8 cellular contexts compared by ENCODE assay signal in genomic region chr19:35628565-35629331, GRCh38. TPM values are rescaled to one million over a fixed set of nuclear protein-coding genes. Genes with fewer than 3 reads are reported as not detected.
DNase-seq lines count a peak whose midpoint lies in the region; ATAC-seq and TF ChIP-seq lines count a peak whose summit lies in the region.

A gene with protein sequence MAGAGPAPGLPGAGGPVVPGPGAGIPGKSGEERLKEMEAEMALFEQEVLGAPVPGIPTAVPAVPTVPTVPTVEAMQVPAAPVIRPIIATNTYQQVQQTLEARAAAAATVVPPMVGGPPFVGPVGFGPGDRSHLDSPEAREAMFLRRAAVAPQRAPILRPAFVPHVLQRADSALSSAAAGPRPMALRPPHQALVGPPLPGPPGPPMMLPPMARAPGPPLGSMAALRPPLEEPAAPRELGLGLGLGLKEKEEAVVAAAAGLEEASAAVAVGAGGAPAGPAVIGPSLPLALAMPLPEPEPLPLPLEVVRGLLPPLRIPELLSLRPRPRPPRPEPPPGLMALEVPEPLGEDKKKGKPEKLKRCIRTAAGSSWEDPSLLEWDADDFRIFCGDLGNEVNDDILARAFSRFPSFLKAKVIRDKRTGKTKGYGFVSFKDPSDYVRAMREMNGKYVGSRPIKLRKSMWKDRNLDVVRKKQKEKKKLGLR (plus strand): TSS chr19:35629036. CDS start chr19:35629154, 118 bp downstream.

- peak within 1 kb of the TSS; percentile 99 for H3K4me3 Mint-ChIP-seq in Calu3 (ENCODE audit: low read depth, unreplicated experiment)

- no TSS peak for BruUV-seq in Calu3 (replicated peaks; lab: Mats Ljungman, UMichigan)

- H3K27me3 Mint-ChIP-seq in Calu3 (ENCODE audit: unreplicated experiment) = no peaks in the 10 kb centered on the region

- peak; percentile 97 for ATAC-seq in GM21447 (IDR thresholded peaks at IDR 0.05; ENCODE audit: unreplicated experiment)

- no peaks in the 10 kb centered on the region for H3F3A ChIP-seq in OCI-LY1 (ENCODE audit: insufficient read depth, low read length)

- H3K79me2 ChIP-seq in OCI-LY1 (ENCODE audit: insufficient read depth, low read length) = peaks cover 5% of the 10 kb centered on the region; the same call in 1 of the 2 replicates

- H3K9me3 ChIP-seq in HUES64 (ENCODE audit: insufficient read depth, low read depth, low read length) = no peaks in the 10 kb centered on the region
- no peaks in the 10 kb centered on the region for H3K9me3 ChIP-seq in OCI-LY1 (ENCODE audit: low read length)
- no peaks in the 10 kb centered on the region for H3K9me3 ChIP-seq in mesodermal cell (ENCODE audit: control insufficient read depth, low read length)

- H3K4me1 Mint-ChIP-seq in Calu3 (ENCODE audit: low read depth, unreplicated experiment) = peaks cover 27% of the 10 kb centered on the region

- no peak within 1 kb of the TSS for H2AFZ ChIP-seq in OCI-LY1 (ENCODE audit: low read length)

- intact Hi-C loops in Calu3 (cut with micrococcal nuclease; ENCODE audit: unreplicated experiment) = no loop called here

- H3K36me3 Mint-ChIP-seq in Calu3 (ENCODE audit: insufficient read depth, unreplicated experiment) = peaks cover 53% of the 10 kb centered on the region

- H3K9ac ChIP-seq in HUES64 (ENCODE audit: low read depth, low read length) (peak within 1 kb of the TSS; percentile 73), OCI-LY1 (ENCODE audit: low read length) (peak within 1 kb of the TSS; percentile 100)

- H3K4me1 ChIP-seq in HUES64 (ENCODE audit: insufficient read depth, low read length) (peaks cover 5% of the 10 kb centered on the region; the same call in 1 of the 2 replicates), OCI-LY1 (ENCODE audit: insufficient read depth, low read length, severe bottlenecking) (peaks cover 19% of the 10 kb centered on the region), mesodermal cell (ENCODE audit: control insufficient read depth, insufficient read depth, low read length, poor library complexity, severe bottlenecking) (peaks cover 4% of the 10 kb centered on the region)

- H3K27ac ChIP-seq in HUES64 (ENCODE audit: low read depth, low read length) (peak within 1 kb of the TSS; percentile 74), OCI-LY1 (ENCODE audit: low read depth, low read length, poor library complexity, severe bottlenecking) (peak within 1 kb of the TSS; percentile 33), mesodermal cell (ENCODE audit: low read depth, low read length, severe bottlenecking) (peak within 1 kb of the TSS; percentile 93)

- no peak for TF ChIP-seq CTCF in Calu3 (IDR thresholded peaks at IDR 0.05; ENCODE audit: unreplicated experiment)
- no peak for TF ChIP-seq CTCF in OCI-LY1 (IDR thresholded peaks at IDR 0.05; ENCODE audit: low read length)

- H3K4me3 ChIP-seq in HUES64 (ENCODE audit: low read length) (peak within 1 kb of the TSS; percentile 82), OCI-LY1 (ENCODE audit: low read depth, low read length, poor library complexity, severe bottlenecking) (peak within 1 kb of the TSS; percentile 100), mesodermal cell (ENCODE audit: extremely low read depth, insufficient read depth, low read length, poor library complexity, severe bottlenecking) (peak within 1 kb of the TSS; percentile 100)

- peak; percentile 98 for DNase-seq in Calu3
- DNase-seq in activated CD8-positive, alpha-beta memory T cell treated with anti-CD3 and anti-CD28 coated beads, Interleukin-2, amount 50 U/mL, for 4 hours = peak; percentile 98
- DNase-seq in stimulated activated CD8-positive, alpha-beta memory T cell treated with anti-CD3 and anti-CD28 coated beads, Interleukin-15, amount 100 ng/mL, for 4 hours (ENCODE audit: low read depth in 2 of 2) = peak; percentile 94 to 95

- H3K36me3 ChIP-seq in HUES64 (ENCODE audit: insufficient read depth, low read length) (peaks cover 35% of the 10 kb centered on the region), OCI-LY1 (ENCODE audit: insufficient read depth, low read length) (peaks cover 31% of the 10 kb centered on the region), mesodermal cell (ENCODE audit: control insufficient read depth, insufficient read depth, low read length) (peaks cover 34% of the 10 kb centered on the region)

- under 1% methylated on average over 56 of the region's 56 CpGs for WGBS in HUES64
- WGBS in mesodermal cell (ENCODE audit: insufficient coverage in 2 of 2), 2 experiments = 0 to 1% methylated on average over 46 to 56 of the region's 56 CpGs

- peak within 1 kb of the TSS; percentile 100 for H3K27ac Mint-ChIP-seq in Calu3 (ENCODE audit: unreplicated experiment)

- H4K20me1 ChIP-seq in OCI-LY1 (ENCODE audit: insufficient read depth, low read length) = no peaks in the 10 kb centered on the region

- no peaks in the 10 kb centered on the region for H3K9me2 ChIP-seq in OCI-LY1 (ENCODE audit: low read depth, low read length)

- peak within 1 kb of the TSS; percentile 100 for H3K4me2 ChIP-seq in OCI-LY1 (ENCODE audit: low read length)

- CTCF ChIA-PET in Calu3 (lab: Charles Lee) = interaction anchor here (0.6 kb wide), 1 partner anchor 63 kb away, joined by 4 read pairs; no protein-coding TSS in a partner anchor

- in situ Hi-C loops in endometrial microvascular endothelial cells (cut with HindIII; ENCODE audit: inconsistent ontology term, low pct_unique_long_range_greater_than_20kb, low sequenced_read_pairs) = no loop called here

- no peaks in the 10 kb centered on the region for H3K9me3 Mint-ChIP-seq in Calu3 (ENCODE audit: low read depth, unreplicated experiment)

- H3K27me3 ChIP-seq in HUES64 (ENCODE audit: insufficient read depth, low read length) = no peaks in the 10 kb centered on the region
- no peaks in the 10 kb centered on the region for H3K27me3 ChIP-seq in OCI-LY1 (ENCODE audit: insufficient read depth, low read length)

RNA-seq across cellular contexts. Expression of the gene that starts here (rescaled TPM):
- total RNA-seq in Calu3 (2022) = 148 and 162 TPM in 2 replicates
- polyA plus RNA-seq in HUES64 (2013, experiment 1 of 2) = 56.0 TPM
- polyA plus RNA-seq in HUES64 (2013, experiment 2 of 2) = 50.7 TPM
- 84.6 TPM for total RNA-seq in endometrial microvascular endothelial cells (ENCODE audit: inconsistent ontology term)
- 93.4 TPM for polyA plus RNA-seq in mesodermal cell (2013, experiment 1 of 2)
- 76.0 TPM for polyA plus RNA-seq in mesodermal cell (2013, experiment 2 of 2)

Comparison
In these comparisons a context has a peak if more than half of its experiments do, and no peak if none do; other contexts are left out.
1. Peak in every context shown above with its lines: DNase-seq, ATAC-seq, H3K4me3 ChIP-seq and H3K27ac ChIP-seq.
2. H3K27ac ChIP-seq: peak in every context shown above with its lines; median percentile 93 in mesodermal cell; 74 in HUES64; 33 in OCI-LY1.